8 cellular contexts compared by ENCODE assay signal in the genomic region with DNA sequence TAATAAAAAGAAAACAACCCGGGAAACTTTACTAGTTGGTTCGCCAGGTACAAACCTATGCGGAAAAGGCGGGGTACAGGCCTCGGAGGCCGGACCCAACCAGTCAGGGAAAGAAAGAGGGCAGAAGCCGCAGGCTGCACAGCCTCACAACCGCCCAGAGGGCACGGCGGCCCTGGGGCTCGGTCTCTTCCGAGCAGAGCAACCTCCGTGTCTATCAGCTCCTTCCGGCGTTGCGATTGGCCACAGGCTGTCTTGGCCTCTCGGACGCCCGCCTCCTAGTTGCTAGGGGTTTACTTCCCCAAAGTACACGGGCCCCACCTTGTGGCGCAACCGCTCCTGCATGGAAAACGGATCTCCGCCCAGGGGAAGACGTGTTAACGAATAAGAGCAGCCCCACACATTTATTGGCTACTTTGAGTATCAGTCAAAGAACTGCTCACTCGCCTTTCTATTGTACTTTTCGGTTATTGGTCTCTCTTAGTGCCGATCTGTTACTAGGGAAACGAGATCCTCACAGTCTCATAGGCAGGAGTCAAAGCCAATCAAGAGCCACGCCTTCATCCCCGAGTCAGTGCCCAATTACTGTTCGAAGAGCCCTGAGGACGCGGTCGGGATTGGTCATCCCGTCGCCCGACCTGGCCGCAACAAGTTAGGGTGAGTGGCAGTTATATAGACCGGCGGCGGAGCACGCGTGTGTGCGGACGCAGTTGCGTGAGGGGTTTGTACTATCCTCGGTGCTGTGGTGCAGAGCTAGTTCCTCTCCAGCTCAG. TPM values are rescaled to one million over a fixed set of nuclear protein-coding genes. Genes with fewer than 3 reads are reported as not detected.
DNase-seq lines count a peak whose midpoint lies in the region; ATAC-seq and TF ChIP-seq lines count a peak whose summit lies in the region.

A gene (plus strand): TSS at position 696 of the 770 bp plus-strand sequence. CDS start 14,667 bp downstream, outside the sequence.

- 0% methylated on average over 49 of the region's 49 CpGs for WGBS in lung, 2 donors

- POLR2A ChIA-PET in activated CD8-positive, alpha-beta memory T cell treated with anti-CD3 and anti-CD28 coated beads for 36 hours (lab: Charles Lee), result interaction anchor here (0.6 to 3.1 kb wide), 13 partner anchors 10 to 925 kb away, joined by 3 to 29 read pairs (median 3); a partner anchor contains a TSS

- peak within 1 kb of the TSS; percentile 98 to 100 for H3K27ac ChIP-seq in lung (ENCODE audit: low read depth in 1 of 2, low read length in 1 of 2)

- DNase-seq in COR-L47 (lab: John Stamatoyannopoulos, UW) (peak; percentile 100), GM20000 (ENCODE audit: low spot score) (peak; percentile 99), HT-29 (ENCODE audit: low spot score) (peak; percentile 99), NOMO-1 (lab: John Stamatoyannopoulos, UW; ENCODE audit: unreplicated experiment in 2 of 2) (peak; percentile 100), lung (ENCODE audit: low spot score) (peak; percentile 100)
- DNase-seq in effector CD8-positive, alpha-beta T cell (lab: John Stamatoyannopoulos, UW), result peak; percentile 97
- DNase-seq in stimulated activated CD4-positive, alpha-beta T cell treated with anti-CD3 and anti-CD28 coated beads, TNF-alpha, amount 100 ng/mL, for 4 hours (ENCODE audit: low read depth in 3 of 3), result peak; percentile 92 to 99 (median 98)

- no peaks in the 10 kb centered on the region for H3K9me3 ChIP-seq in lung (ENCODE audit: control insufficient read depth in 2 of 2, insufficient read depth in 1 of 2, low read length in 1 of 2)

- H3K36me3 ChIP-seq in lung (ENCODE audit: control insufficient read depth in 2 of 2, insufficient read depth in 2 of 2, low read length in 2 of 2), result no peaks in the 10 kb centered on the region

- TF ChIP-seq CTCF in GM20000 (IDR thresholded peaks at IDR 0.05; ENCODE audit: extremely low read depth, missing control alignments), result peak; percentile 57
- TF ChIP-seq CTCF in lung (IDR thresholded peaks at IDR 0.05; ENCODE audit: control extremely low read depth, extremely low read depth), result peak; percentile 72

- peak within 1 kb of the TSS; percentile 93 for H3K4me3 ChIP-seq in lung

- CTCF ChIA-PET in activated CD8-positive, alpha-beta memory T cell treated with anti-CD3 and anti-CD28 coated beads for 36 hours (lab: Charles Lee), result interaction anchor here (0.8 to 2.0 kb wide), 6 partner anchors 10 to 113 kb away, joined by 3 to 12 read pairs (median 6); a partner anchor contains a TSS

- ATAC-seq in lung (ENCODE audit: insufficient read depth, low FRiP score), result peak; percentile 90

- peaks cover 2 to 9% of the 10 kb centered on the region in 2 donors for H3K4me1 ChIP-seq in lung (ENCODE audit: control insufficient read depth in 2 of 2, insufficient read depth in 2 of 2, low read length in 2 of 2)

- H3K27me3 ChIP-seq in lung (ENCODE audit: control insufficient read depth, insufficient read depth), result no peaks in the 10 kb centered on the region

RNA-seq across cellular contexts. Expression of the gene that starts here (rescaled TPM):
- total RNA-seq in HT-29 (2014; rRNA removed; shearing (Covaris generic)), result 134 TPM in 2 replicates
- 100 to 1,000 TPM; 368 to 381 TPM for total RNA-seq in activated CD8-positive, alpha-beta memory T cell treated with anti-CD3 and anti-CD28 coated beads for 36 hours
- 100 to 1,000 TPM; 134 to 171 TPM for total RNA-seq in lung
- 10 to 100 TPM; 19.1 to 40.5 TPM for polyA plus RNA-seq in lung

Comparison
In these comparisons a context has a peak if more than half of its experiments do, and no peak if none do; other contexts are left out.
1. Peak in every context shown above with its lines: DNase-seq, ATAC-seq, H3K4me3 ChIP-seq and H3K27ac ChIP-seq.